ENCODE assay signal across 19 cellular contexts in the genomic region with DNA sequence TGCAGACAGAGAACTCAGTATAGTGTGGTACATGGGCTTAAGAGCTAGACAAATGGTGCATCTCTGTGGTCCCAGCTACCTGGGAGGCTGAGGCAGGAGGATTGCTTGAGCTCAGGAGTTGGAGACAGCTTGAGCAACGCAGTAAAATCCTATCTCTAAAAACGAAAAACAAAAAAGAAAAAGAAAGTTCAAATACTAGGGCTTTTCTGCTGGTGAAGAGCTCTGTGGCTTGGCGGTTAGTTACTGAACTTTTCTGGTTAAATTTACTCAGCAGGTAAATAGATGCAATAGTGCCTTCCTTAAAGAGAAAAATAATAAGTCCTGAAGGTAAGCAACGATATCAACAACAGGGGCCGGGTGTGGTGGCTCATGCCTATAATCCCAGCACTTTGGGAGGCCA. TPM values are rescaled to one million over a fixed set of nuclear protein-coding genes. Genes with fewer than 3 reads are reported as not detected.
DNase-seq lines count a peak whose midpoint lies in the region; ATAC-seq and TF ChIP-seq lines count a peak whose summit lies in the region.
"Had no signal": no experiment of that assay in that cellular context is flagged by ENCODE, and none has a peak within 500 bp of the region (broad histone marks: within the 10 kb centered on the region; RNA-seq: fewer than 3 reads in every experiment).

No MANE protein-coding gene starts in this region.

- H4K8ac ChIP-seq in neuronal stem cell (ENCODE audit: low read depth, low read length), result no peak overlapping the region

- no peak overlapping the region for H3K4me3 Mint-ChIP-seq in activated CD8-positive, alpha-beta memory T cell treated with anti-CD3 and anti-CD28 coated beads, Interleukin-2, amount 10 ng/mL, durations not matched to agents 7 days and 5 days
- H3K4me3 Mint-ChIP-seq in CD8-positive, alpha-beta memory T cell, result peak overlapping the region in 3 of 7 donors; percentile 9 to 53 (median 50)
- peak overlapping the region; percentile 44 for H3K4me3 Mint-ChIP-seq in activated CD8-positive, alpha-beta T cell treated with anti-CD3 and anti-CD28 coated beads for 36 hours
- no peak overlapping the region for H3K4me3 Mint-ChIP-seq in central memory CD8-positive, alpha-beta T cell
- H3K4me3 Mint-ChIP-seq: HFFc6 had no signal

- no peak overlapping the region for H3K4me3 ChIP-seq in CD8-positive, alpha-beta memory T cell (ENCODE audit: low read length)
- no peak overlapping the region for H3K4me3 ChIP-seq in neuronal stem cell (ENCODE audit: low read length in 2 of 2)

- H3K4me2 ChIP-seq in neuronal stem cell (ENCODE audit: insufficient read depth, low read length, poor library complexity, severe bottlenecking), result no peak overlapping the region

- H2AFZ ChIP-seq in neuronal stem cell (ENCODE audit: low read length), result no peak overlapping the region

- POLR2A ChIA-PET in CD8-positive, alpha-beta memory T cell (lab: Charles Lee), result interaction anchor here (0.7 to 3.0 kb wide), 4 partner anchors 16 to 144 kb away, joined by 3 to 14 read pairs (median 4); partner anchors contain the start of gene RAP1B
- POLR2A ChIA-PET in activated CD8-positive, alpha-beta T cell treated with anti-CD3 and anti-CD28 coated beads for 36 hours (lab: Charles Lee), result interaction anchor here (0.7 to 1.3 kb wide), 5 partner anchors 8 to 35 kb away, joined by 3 to 4 read pairs (median 3); partner anchors contain the start of gene RAP1B

- H4K91ac ChIP-seq in neuronal stem cell (ENCODE audit: low read depth, low read length, poor library complexity), result no peak overlapping the region

- peaks cover 10% of the 10 kb centered on the region for H3K4me1 ChIP-seq in CD8-positive, alpha-beta memory T cell (ENCODE audit: insufficient read depth, low read length)
- no peaks in the 10 kb centered on the region for H3K4me1 ChIP-seq in neuronal stem cell (ENCODE audit: control insufficient read depth in 2 of 2, insufficient read depth in 1 of 2, low read depth in 1 of 2, low read length in 2 of 2)

- H3K27me3 ChIP-seq in CD8-positive, alpha-beta memory T cell (ENCODE audit: insufficient read depth, low read length, poor library complexity, severe bottlenecking), result no peaks in the 10 kb centered on the region
- no peaks in the 10 kb centered on the region for H3K27me3 ChIP-seq in neuronal stem cell (ENCODE audit: control insufficient read depth in 3 of 3, insufficient read depth in 3 of 3, low read depth in 1 of 3, low read length in 3 of 3)

- peak overlapping the region; percentile 80 for H3K27ac Mint-ChIP-seq in activated CD8-positive, alpha-beta memory T cell treated with anti-CD3 and anti-CD28 coated beads, Interleukin-2, amount 10 ng/mL, durations not matched to agents 7 days and 5 days
- H3K27ac Mint-ChIP-seq in CD8-positive, alpha-beta memory T cell, result peak overlapping the region in 6 of 8 donors; percentile 17 to 79 (median 43)
- peak overlapping the region; percentile 79 for H3K27ac Mint-ChIP-seq in activated CD8-positive, alpha-beta T cell treated with anti-CD3 and anti-CD28 coated beads for 36 hours
- H3K27ac Mint-ChIP-seq in central memory CD8-positive, alpha-beta T cell (ENCODE audit: low read depth), result peak overlapping the region; percentile 12
- H3K27ac Mint-ChIP-seq: HFFc6 had no signal

- no peak overlapping the region for H3K18ac ChIP-seq in neuronal stem cell (ENCODE audit: low read length)

- H3K9ac ChIP-seq in neuronal stem cell (ENCODE audit: low read depth, low read length, poor library complexity), result no peak overlapping the region

- no peak overlapping the region for H3K14ac ChIP-seq in neuronal stem cell (ENCODE audit: low read length)

- H2AK5ac ChIP-seq in neuronal stem cell (ENCODE audit: low read depth, low read length), result no peak overlapping the region

- no peaks in the 10 kb centered on the region for H3K79me1 ChIP-seq in neuronal stem cell (ENCODE audit: low read depth, low read length)

- no peaks in the 10 kb centered on the region for H3K36me3 ChIP-seq in CD8-positive, alpha-beta memory T cell (ENCODE audit: insufficient read depth, low read length)
- H3K36me3 ChIP-seq in neuronal stem cell (replicated peaks in 1 of 2; ENCODE audit: control insufficient read depth in 2 of 2, insufficient read depth in 2 of 2, low read length in 2 of 2), result no peaks in the 10 kb centered on the region

- no peak overlapping the region for H2BK120ac ChIP-seq in neuronal stem cell (ENCODE audit: low read depth, low read length)

- no peak overlapping the region for H3K27ac ChIP-seq in CD8-positive, alpha-beta memory T cell (ENCODE audit: low read depth, low read length)
- H3K27ac ChIP-seq in neuronal stem cell (replicated peaks; ENCODE audit: low read length), result no peak overlapping the region
- H3K27ac ChIP-seq: RWPE1 had no signal

- peaks cover 13% of the 10 kb centered on the region for H3K4me1 Mint-ChIP-seq in activated CD8-positive, alpha-beta memory T cell treated with anti-CD3 and anti-CD28 coated beads, Interleukin-2, amount 10 ng/mL, durations not matched to agents 7 days and 5 days
- H3K4me1 Mint-ChIP-seq in CD8-positive, alpha-beta memory T cell, result peaks cover 23 to 28% (median 27%) of the 10 kb centered on the region in 3 donors
- H3K4me1 Mint-ChIP-seq in activated CD8-positive, alpha-beta T cell treated with anti-CD3 and anti-CD28 coated beads for 36 hours (ENCODE audit: low read depth), result peaks cover 33% of the 10 kb centered on the region
- H3K4me1 Mint-ChIP-seq in central memory CD8-positive, alpha-beta T cell, result peaks cover 18% of the 10 kb centered on the region

- no peaks in the 10 kb centered on the region for H3K27me3 Mint-ChIP-seq in activated CD8-positive, alpha-beta memory T cell treated with anti-CD3 and anti-CD28 coated beads, Interleukin-2, amount 10 ng/mL, durations not matched to agents 7 days and 5 days
- H3K27me3 Mint-ChIP-seq in CD8-positive, alpha-beta memory T cell, result no peaks in the 10 kb centered on the region
- no peaks in the 10 kb centered on the region for H3K27me3 Mint-ChIP-seq in activated CD8-positive, alpha-beta T cell treated with anti-CD3 and anti-CD28 coated beads for 36 hours
- no peaks in the 10 kb centered on the region for H3K27me3 Mint-ChIP-seq in central memory CD8-positive, alpha-beta T cell

- peaks cover 2% of the 10 kb centered on the region for H3K36me3 Mint-ChIP-seq in activated CD8-positive, alpha-beta memory T cell treated with anti-CD3 and anti-CD28 coated beads, Interleukin-2, amount 10 ng/mL, durations not matched to agents 7 days and 5 days
- H3K36me3 Mint-ChIP-seq in CD8-positive, alpha-beta memory T cell, result no peaks in the 10 kb centered on the region
- no peaks in the 10 kb centered on the region for H3K36me3 Mint-ChIP-seq in activated CD8-positive, alpha-beta T cell treated with anti-CD3 and anti-CD28 coated beads for 36 hours (ENCODE audit: low read depth)
- H3K36me3 Mint-ChIP-seq in central memory CD8-positive, alpha-beta T cell (ENCODE audit: insufficient read depth), result no peaks in the 10 kb centered on the region

- intact Hi-C loops in activated CD8-positive, alpha-beta T cell treated with anti-CD3 and anti-CD28 coated beads for 36 hours (cut with micrococcal nuclease), result no loop called here

- H2BK15ac ChIP-seq in neuronal stem cell (ENCODE audit: low read length), result no peak overlapping the region

- H3K9me3 ChIP-seq in CD8-positive, alpha-beta memory T cell (ENCODE audit: low read length), result no peaks in the 10 kb centered on the region
- H3K9me3 ChIP-seq in neuronal stem cell (replicated peaks in 1 of 2; ENCODE audit: control insufficient read depth in 2 of 2, insufficient read depth in 1 of 2, low read depth in 1 of 2, low read length in 2 of 2), result no peaks in the 10 kb centered on the region

- H3K9me3 Mint-ChIP-seq in activated CD8-positive, alpha-beta memory T cell treated with anti-CD3 and anti-CD28 coated beads, Interleukin-2, amount 10 ng/mL, durations not matched to agents 7 days and 5 days (ENCODE audit: low read depth), result no peaks in the 10 kb centered on the region
- no peaks in the 10 kb centered on the region for H3K9me3 Mint-ChIP-seq in CD8-positive, alpha-beta memory T cell
- H3K9me3 Mint-ChIP-seq in activated CD8-positive, alpha-beta T cell treated with anti-CD3 and anti-CD28 coated beads for 36 hours, result no peaks in the 10 kb centered on the region
- H3K9me3 Mint-ChIP-seq in central memory CD8-positive, alpha-beta T cell, result no peaks in the 10 kb centered on the region
- H3K9me3 Mint-ChIP-seq: HFFc6 had no signal

- peak; percentile 43 for DNase-seq in activated CD8-positive, alpha-beta memory T cell treated with anti-CD3 and anti-CD28 coated beads, Interleukin-2, amount 10 ng/mL, durations not matched to agents 7 days and 5 days
- DNase-seq in activated CD8-positive, alpha-beta memory T cell treated with anti-CD3 and anti-CD28 coated beads, Interleukin-2, amount 50 U/mL, for 48 hours, result no peak
- peak in 1 of 5 donors; percentile 30 for DNase-seq in CD8-positive, alpha-beta memory T cell
- peak; percentile 42 for DNase-seq in activated CD8-positive, alpha-beta T cell treated with anti-CD3 and anti-CD28 coated beads for 36 hours
- DNase-seq in central memory CD8-positive, alpha-beta T cell (ENCODE audit: low spot score in 2 of 2), result no peak
- DNase-seq in putamen (ENCODE audit: low spot score), result no peak
- DNase-seq in neuronal stem cell (ENCODE audit: low spot score), result no peak
- DNase-seq in DMS53 treated with DMSO at 0.1 percent for 48 hours (lab: John Stamatoyannopoulos, UW; ENCODE audit: unreplicated experiment), result no peak
- DNase-seq: C1 segment of cervical spinal cord, COR-L47, HFFc6, KG1, NCI-H1048, NCI-H1436 treated with DMSO at 0.1 percent for 48 hours, NCI-H2081, NCI-H510A, NCI-H774, PC-3 had no signal

- H3K4ac ChIP-seq in neuronal stem cell (ENCODE audit: low read length), result no peak overlapping the region

- H2BK12ac ChIP-seq in neuronal stem cell (ENCODE audit: low read length), result no peak overlapping the region

- no peak overlapping the region for H2BK5ac ChIP-seq in neuronal stem cell (ENCODE audit: low read length)

- no peak overlapping the region for H3K23ac ChIP-seq in neuronal stem cell (ENCODE audit: low read depth, low read length, poor library complexity)

- WGBS in neuronal stem cell (ENCODE audit: extremely low coverage in 2 of 2, insufficient read length in 2 of 2, insufficient replicate concordance in 1 of 2), 2 donors, result no CpG with 5 or more reads among the region's 5 CpGs

- peak; percentile 33 for ATAC-seq in activated CD8-positive, alpha-beta memory T cell treated with anti-CD3 and anti-CD28 coated beads, Interleukin-2, amount 10 ng/mL, durations not matched to agents 7 days and 5 days
- ATAC-seq in activated CD8-positive, alpha-beta T cell treated with anti-CD3 and anti-CD28 coated beads for 36 hours, result peak; percentile 37
- ATAC-seq in central memory CD8-positive, alpha-beta T cell (replicated peaks; ENCODE audit: extremely low read depth, poor library complexity, severe bottlenecking), result no peak
- ATAC-seq: PC-3 had no signal

- TF ChIP-seq CTCF in activated CD8-positive, alpha-beta T cell treated with anti-CD3 and anti-CD28 coated beads for 36 hours (IDR thresholded peaks at IDR 0.05), result no peak

- CTCF ChIA-PET in activated CD8-positive, alpha-beta memory T cell treated with anti-CD3 and anti-CD28 coated beads, Interleukin-2, amount 10 ng/mL, durations not matched to agents 7 days and 5 days (lab: Charles Lee), result interaction anchor here (0.5 to 1.7 kb wide), 6 partner anchors 15 to 162 kb away, joined by 3 to 8 read pairs (median 3); partner anchors contain the start of gene RAP1B
- CTCF ChIA-PET in CD8-positive, alpha-beta memory T cell (lab: Charles Lee), result interaction anchor here (1.2 to 1.8 kb wide), 4 partner anchors 31 to 229 kb away, joined by 3 to 5 read pairs (median 3); partner anchors contain the start of genes MDM2 and RAP1B
- CTCF ChIA-PET in activated CD8-positive, alpha-beta T cell treated with anti-CD3 and anti-CD28 coated beads for 36 hours (lab: Charles Lee), result interaction anchor here (0.7 to 1.7 kb wide), 5 partner anchors 8 to 220 kb away, joined by 3 to 5 read pairs (median 3); no protein-coding TSS in a partner anchor

RNA-seq across cellular contexts. Expression of gene RAP1B, which starts 31.4 kb away (rescaled TPM):
- total RNA-seq in activated CD8-positive, alpha-beta memory T cell treated with anti-CD3 and anti-CD28 coated beads, Interleukin-2, amount 10 ng/mL, durations not matched to agents 7 days and 5 days, result 100 to 1,000 TPM; 211 to 252 TPM
- total RNA-seq in CD8-positive, alpha-beta memory T cell, result 100 to 1,000 TPM; 271 to 281 TPM
- polyA plus RNA-seq in CD8-positive, alpha-beta memory T cell, result 589 TPM
- 100 to 1,000 TPM; 187 to 192 TPM for total RNA-seq in activated CD8-positive, alpha-beta T cell treated with anti-CD3 and anti-CD28 coated beads for 36 hours
- polyA plus RNA-seq in neuronal stem cell (2013, experiment 1 of 2), result 125 TPM
- 123 TPM for polyA plus RNA-seq in neuronal stem cell (2013, experiment 2 of 2)

Comparison
In these comparisons a context has a peak if more than half of its experiments do, and no peak if none do; other contexts are left out.
1. DNase-seq: peak in activated CD8-positive, alpha-beta memory T cell treated with anti-CD3 and anti-CD28 coated beads, Interleukin-2, amount 10 ng/mL, durations not matched to agents 7 days and 5 days (single experiment) and activated CD8-positive, alpha-beta T cell treated with anti-CD3 and anti-CD28 coated beads for 36 hours (single experiment); none in activated CD8-positive, alpha-beta memory T cell treated with anti-CD3 and anti-CD28 coated beads, Interleukin-2, amount 50 U/mL, for 48 hours (single experiment), central memory CD8-positive, alpha-beta T cell (0 of 2), putamen (single experiment), neuronal stem cell (single experiment) and DMS53 treated with DMSO at 0.1 percent for 48 hours (single experiment).
2. H3K27ac Mint-ChIP-seq: peak in every context shown above with its lines; median percentile 80 in activated CD8-positive, alpha-beta memory T cell treated with anti-CD3 and anti-CD28 coated beads, Interleukin-2, amount 10 ng/mL, durations not matched to agents 7 days and 5 days; 79 in activated CD8-positive, alpha-beta T cell treated with anti-CD3 and anti-CD28 coated beads for 36 hours; 43 in CD8-positive, alpha-beta memory T cell; 12 in central memory CD8-positive, alpha-beta T cell.